12 cellular contexts compared by ENCODE assay signal in genomic region chr3:138944136-138944658, GRCh38. TPM values are rescaled to one million over a fixed set of nuclear protein-coding genes. Genes with fewer than 3 reads are reported as not detected.
DNase-seq lines count a peak whose midpoint lies in the region; ATAC-seq and TF ChIP-seq lines count a peak whose summit lies in the region.
"Had no signal": no experiment of that assay in that cellular context is flagged by ENCODE, and none has a peak within 500 bp of the region (broad histone marks: within the 10 kb centered on the region; RNA-seq: fewer than 3 reads in every experiment).

No MANE protein-coding gene starts in this region.

- TF ChIP-seq POLR2A in ovary (IDR thresholded peaks at IDR 0.05): no peak

- BruUV-seq in Panc1 (replicated peaks; lab: Mats Ljungman, UMichigan): TSS peak; percentile 84

- no peaks in the 10 kb centered on the region for H3K9me3 ChIP-seq in Panc1 (ENCODE audit: control insufficient read depth, insufficient read depth, low read depth, low read length)
- no peaks in the 10 kb centered on the region for H3K9me3 ChIP-seq in ovary
- H3K9me3 ChIP-seq: heart left ventricle, mucosa of descending colon had no signal

- H3K4me3 ChIP-seq in Panc1 (ENCODE audit: low read depth in 2 of 2, low read length in 2 of 2) (peak overlapping the region; percentile 16 to 42), fibroblast of the aortic adventitia (ENCODE audit: low read depth, low read length) (no peak overlapping the region), ovary (peak overlapping the region; percentile 75)
- H3K4me3 ChIP-seq: mucosa of descending colon had no signal

- in situ Hi-C loops in Panc1 (cut with HindIII; ENCODE audit: low pct_unique_long_range_greater_than_20kb, low sequenced_read_pairs): no loop called here

- CTCF ChIA-PET in Panc1 (lab: Charles Lee): no interaction called here

- no peak for ATAC-seq in Panc1
- no peak for ATAC-seq in esophagus mucosa

- DNase-seq in DMS53 (lab: John Stamatoyannopoulos, UW): peak; percentile 29
- no peak for DNase-seq in DMS53 treated with DMSO at 0.1 percent for 48 hours (lab: John Stamatoyannopoulos, UW; ENCODE audit: unreplicated experiment)
- DNase-seq in Panc1 (ENCODE audit: low read depth, low spot score): no peak
- peak; percentile 23 for DNase-seq in fibroblast of the aortic adventitia (ENCODE audit: low read depth)
- peak in 2 of 5 donors; percentile 34 to 36 for DNase-seq in ovary
- DNase-seq in NCI-H524 (lab: John Stamatoyannopoulos, UW): no peak
- no peak for DNase-seq in SHP77 (lab: John Stamatoyannopoulos, UW)
- DNase-seq: heart left ventricle, mucosa of descending colon, MV-4-11 had no signal

- WGBS in ovary, 3 donors: 6 to 14% (median 8%) methylated on average over 18 of the region's 18 CpGs

- intact Hi-C loops in Panc1 (cut with micrococcal nuclease; ENCODE audit: unreplicated experiment): loop anchor here (5.0 kb wide), 1 partner anchor 33 kb away; no protein-coding TSS in a partner anchor
- intact Hi-C loops in ovary (cut with DNase I): loop anchor here in 3 of 4 donors (5.0 to 10.0 kb wide), 4 partner anchors 168 to 381 kb away; no protein-coding TSS in a partner anchor

- TF ChIP-seq EP300 in ovary (IDR thresholded peaks at IDR 0.05): no peak

- TF ChIP-seq CTCF in Panc1 (IDR thresholded peaks at IDR 0.05) (no peak), fibroblast of the aortic adventitia (IDR thresholded peaks at IDR 0.05; ENCODE audit: insufficient read depth, low read length) (no peak), ovary (IDR thresholded peaks at IDR 0.05) (no peak)

- H3K27me3 ChIP-seq in Panc1 (ENCODE audit: control insufficient read depth, insufficient read depth, low read length) (no peaks in the 10 kb centered on the region), ovary (no peaks in the 10 kb centered on the region)

- H3K36me3 ChIP-seq in Panc1 (ENCODE audit: control insufficient read depth, insufficient read depth, low read length): no peaks in the 10 kb centered on the region
- no peaks in the 10 kb centered on the region for H3K36me3 ChIP-seq in ovary
- H3K36me3 ChIP-seq: heart left ventricle had no signal

- peak overlapping the region; percentile 73 for H3K27ac ChIP-seq in Panc1 (ENCODE audit: low read length)
- H3K27ac ChIP-seq in ovary: peak overlapping the region; percentile 36 to 100
- H3K27ac ChIP-seq: 22Rv1, heart left ventricle had no signal

- H3K4me1 ChIP-seq in Panc1 (ENCODE audit: control insufficient read depth, insufficient read depth, low read length) (peaks cover 38% of the 10 kb centered on the region), ovary (ENCODE audit: insufficient read depth) (peaks cover 11% of the 10 kb centered on the region)

- POLR2A ChIA-PET in Panc1 (lab: Charles Lee): no interaction called here

RNA-seq across cellular contexts. Expression of gene FOXL2, which starts 2.7 kb away (rescaled TPM):
- total RNA-seq in Panc1 (2021; ENCODE audit: unreplicated experiment) (12.7 TPM), fibroblast of the aortic adventitia (ENCODE audit: low replicate concordance) (under 0.01 TPM in 1 of 2 replicates, not detected in the other), ovary (100 to 1,000 TPM in 4 of 7 donors, 10 to 100 TPM in 3; 35.4 to 184 (median 102) TPM), esophagus mucosa (not detected)
- polyA plus RNA-seq in Panc1 (2012; ENCODE audit: insufficient read length): 12.0 TPM
- polyA plus RNA-seq in ovary: 10 to 100 TPM; 22.7 to 61.2 TPM
- total RNA-seq: heart left ventricle had no signal
- polyA plus RNA-seq: heart left ventricle had no signal

RNA-seq across cellular contexts. Expression of gene FOXL2NB, which starts 2.8 kb away (rescaled TPM):
- total RNA-seq in Panc1 (2021; ENCODE audit: unreplicated experiment) (11.4 TPM), fibroblast of the aortic adventitia (ENCODE audit: low replicate concordance) (not detected in 2 replicates), ovary (100 to 1,000 TPM in 2 of 7 donors, 10 to 100 TPM in 5; 35.8 to 137 (median 77.9) TPM), esophagus mucosa (not detected)
- 5.2 TPM for polyA plus RNA-seq in Panc1 (2012; ENCODE audit: insufficient read length)
- 10 to 100 TPM; 36.7 to 39.3 TPM for polyA plus RNA-seq in ovary
- polyA plus RNA-seq: heart left ventricle had no signal

Comparison
In these comparisons a context has a peak if more than half of its experiments do, and no peak if none do; other contexts are left out.
1. DNase-seq: peak in DMS53 (single experiment) and fibroblast of the aortic adventitia (single experiment); none in DMS53 treated with DMSO at 0.1 percent for 48 hours (single experiment), Panc1 (single experiment), NCI-H524 (0 of 2) and SHP77 (0 of 2).
2. RNA of gene FOXL2, which starts 2.7 kb away (total RNA-seq): 35.4 to 184 TPM in ovary and 12.7 TPM in Panc1 (single experiment); under 0.01 TPM in fibroblast of the aortic adventitia and not detected in esophagus mucosa (single experiment); every median in the first group is over 10 times any median in the second.
3. RNA of gene FOXL2NB, which starts 2.8 kb away (total RNA-seq): 35.8 to 137 TPM in ovary and 11.4 TPM in Panc1 (single experiment); not detected in fibroblast of the aortic adventitia and not detected in esophagus mucosa (single experiment); every median in the first group is over 10 times any median in the second.